Comparison of ENCODE assay signal across 8 cellular contexts in the genomic region with DNA sequence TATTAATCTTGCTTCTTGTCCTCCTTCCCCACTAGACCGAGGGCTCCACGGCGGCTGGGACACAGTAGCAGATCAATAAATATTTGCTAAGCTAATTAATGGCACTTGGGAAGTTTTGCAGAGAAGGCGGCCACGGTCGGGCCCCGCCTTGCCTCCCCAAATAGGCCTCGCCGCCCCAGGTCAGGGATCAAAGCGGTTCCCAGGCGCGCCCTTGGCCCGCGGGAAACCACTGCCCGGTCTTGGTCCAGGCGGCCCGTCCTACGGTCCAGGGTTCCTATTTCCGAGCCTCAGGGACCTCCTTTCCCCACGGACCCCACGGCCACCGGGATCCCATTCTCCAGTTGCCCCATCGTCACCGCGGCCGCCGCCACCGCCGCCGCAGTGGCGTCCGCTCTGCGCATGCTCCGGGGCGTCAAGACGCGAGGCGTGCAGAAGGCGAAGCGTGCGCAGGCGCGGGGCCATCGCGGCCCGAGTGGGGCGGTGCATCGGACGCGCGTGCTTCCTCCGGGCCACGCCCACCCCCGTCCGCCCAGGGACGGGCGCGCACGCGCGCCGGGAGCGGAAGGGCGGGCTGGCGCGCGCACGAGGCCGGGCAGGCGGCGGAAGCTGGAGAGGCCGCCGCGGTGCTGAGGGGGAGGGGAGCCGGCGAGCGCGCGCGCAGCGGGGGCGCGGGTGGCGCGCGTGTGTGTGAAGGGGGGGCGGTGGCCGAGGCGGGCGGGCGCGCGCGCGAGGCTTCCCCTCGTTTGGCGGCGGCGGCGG. TPM values are rescaled to one million over a fixed set of nuclear protein-coding genes. Genes with fewer than 3 reads are reported as not detected.
DNase-seq lines count a peak whose midpoint lies in the region; ATAC-seq and TF ChIP-seq lines count a peak whose summit lies in the region.

SMARCA4 (plus strand) TSS at position 717 of the 759 bp plus-strand sequence. CDS start 23,122 bp downstream, outside the sequence.

- peak within 1 kb of the TSS; percentile 76 to 96 (median 92) for H3K4me3 ChIP-seq in esophagus squamous epithelium

- peak; percentile 68 for ATAC-seq in GM21786 (IDR thresholded peaks at IDR 0.05; ENCODE audit: unreplicated experiment)

- TF ChIP-seq POLR2A in esophagus squamous epithelium (IDR thresholded peaks at IDR 0.05): peak in 3 of 4 donors; percentile 90 to 96 (median 90)

- H3K27ac ChIP-seq in esophagus squamous epithelium: peak within 1 kb of the TSS; percentile 93 to 98 (median 96)

- DNase-seq in DMS53 treated with DMSO at 0.1 percent for 48 hours (lab: John Stamatoyannopoulos, UW; ENCODE audit: unreplicated experiment): peak; percentile 76
- DNase-seq in Kasumi-1 (lab: John Stamatoyannopoulos, UW): peak; percentile 84 to 91
- DNase-seq in RKO (ENCODE audit: low spot score): peak; percentile 95
- DNase-seq in activated T-helper 1 cell treated with Interleukin-2 at 50 U/mL for 16 hours (ENCODE audit: low read depth): peak; percentile 99
- peak; percentile 74 for DNase-seq in esophagus squamous epithelium (lab: John Stamatoyannopoulos, UW)
- peak; percentile 97 for DNase-seq in myocyte (ENCODE audit: low read depth)
- DNase-seq in stimulated activated CD8-positive, alpha-beta memory T cell treated with anti-CD3 and anti-CD28 coated beads, Interleukin-7, amount 100 ng/mL, for 4 hours (ENCODE audit: low read depth in 2 of 2): peak; percentile 91 to 99

- H3K36me3 ChIP-seq in esophagus squamous epithelium: no peaks in the 10 kb centered on the region

- TF ChIP-seq CTCF in esophagus squamous epithelium (IDR thresholded peaks at IDR 0.05): peak in 1 of 6 experiments; percentile 48

- peaks cover 8 to 63% (median 23%) of the 10 kb centered on the region in 3 donors for H3K4me1 ChIP-seq in esophagus squamous epithelium

- H3K9me3 ChIP-seq in esophagus squamous epithelium: no peaks in the 10 kb centered on the region

- intact Hi-C loops in esophagus squamous epithelium (cut with DNase I): no loop called here

- H3K27me3 ChIP-seq in esophagus squamous epithelium: no peaks in the 10 kb centered on the region

- 0 to 1% methylated on average over 9 to 10 of the region's 100 CpGs for WGBS in esophagus squamous epithelium, 2 donors

RNA-seq across cellular contexts. Expression of gene SMARCA4, which starts in this region (rescaled TPM):
- total RNA-seq in esophagus squamous epithelium: 100 to 1,000 TPM in 2 of 4 donors, 10 to 100 TPM in 2; 62.8 to 142 (median 93.4) TPM
- 80.2 and 89.3 TPM in 2 replicates for total RNA-seq in myocyte
- 87.2 TPM for polyA plus RNA-seq in myocyte (2012)

Comparison
In these comparisons a context has a peak if more than half of its experiments do, and no peak if none do; other contexts are left out.
1. Peak in every context shown above with its lines: DNase-seq, ATAC-seq, H3K4me3 ChIP-seq and H3K27ac ChIP-seq.